ENCODE assay signal across 8 cellular contexts in the genomic region with DNA sequence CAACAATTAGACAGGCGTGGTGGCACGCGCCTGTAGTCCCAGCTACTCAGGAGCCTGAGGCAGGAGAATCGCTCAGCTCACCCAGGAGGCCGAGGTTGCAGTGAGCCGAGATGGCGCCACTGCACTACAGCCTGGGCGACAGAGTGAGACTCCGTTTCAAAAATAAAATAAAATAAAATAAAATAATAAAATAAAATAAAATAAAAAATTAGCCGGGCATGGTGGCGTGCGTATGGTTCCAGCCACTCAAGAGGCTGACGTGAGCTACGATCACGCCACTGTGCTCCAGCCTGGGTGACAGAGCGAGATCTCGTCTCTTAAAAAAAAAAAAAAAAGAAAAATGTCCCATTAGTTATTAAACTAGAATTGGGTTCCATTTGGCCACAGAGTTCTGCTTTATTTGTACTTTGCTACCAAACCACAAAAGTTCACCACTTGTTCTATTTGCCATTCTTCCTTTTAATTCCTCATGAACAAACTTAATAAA. TPM values are rescaled to one million over a fixed set of nuclear protein-coding genes. Genes with fewer than 3 reads are reported as not detected.
A peak's percentile ranks its signal among the peaks of the same experiment; 100 is the strongest.
DNase-seq lines count a peak whose midpoint lies in the region; ATAC-seq and TF ChIP-seq lines count a peak whose summit lies in the region.

No MANE protein-coding gene starts in this region.

- no peaks in the 10 kb centered on the region for H3K79me1 ChIP-seq in neuronal stem cell (ENCODE audit: low read depth, low read length)

- POLR2A ChIA-PET in CD4-positive, alpha-beta T cell (lab: Charles Lee) = interaction anchor here (0.7 to 6.2 kb wide), 16 partner anchors 9 to 654 kb away, joined by 3 to 60 read pairs (median 9); a partner anchor contains a TSS
- POLR2A ChIA-PET in RWPE1 (lab: Yijun Ruan, JAX; ENCODE audit: low non-redundant PET) = no interaction called here

- H3K4ac ChIP-seq in neuronal stem cell (ENCODE audit: low read length) = no peak overlapping the region

- CTCF ChIA-PET in CD4-positive, alpha-beta T cell (lab: Charles Lee) = interaction anchor here (1.1 to 1.7 kb wide), 8 partner anchors 9 to 45 kb away, joined by 3 to 7 read pairs (median 4); no protein-coding TSS in a partner anchor
- CTCF ChIA-PET in RWPE1 (lab: Yijun Ruan, JAX) = interaction anchor here (0.5 to 0.6 kb wide), 2 partner anchors 530 to 1228 kb away, joined by 3 read pairs; no protein-coding TSS in a partner anchor

- H3K4me3 Mint-ChIP-seq in CD4-positive, alpha-beta T cell = peak overlapping the region; percentile 96

- peaks cover 49% of the 10 kb centered on the region for H3K36me3 Mint-ChIP-seq in CD4-positive, alpha-beta T cell (ENCODE audit: low read depth)

- H2BK12ac ChIP-seq in neuronal stem cell (ENCODE audit: low read length) = no peak overlapping the region

- intact Hi-C loops in CD4-positive, alpha-beta T cell (cut with DNase I, micrococcal nuclease) = loop anchor here (1.0 to 5.0 kb wide), 4 partner anchors 33 to 36 kb away; no protein-coding TSS in a partner anchor

- H2AFZ ChIP-seq in neuronal stem cell (ENCODE audit: low read length) = peak overlapping the region; percentile 93

- H4K91ac ChIP-seq in neuronal stem cell (ENCODE audit: low read depth, low read length, poor library complexity) = no peak overlapping the region

- peak overlapping the region; percentile 93 to 100 for H3K4me3 ChIP-seq in neuronal stem cell (ENCODE audit: low read length in 2 of 2)

- H3K4me1 Mint-ChIP-seq in CD4-positive, alpha-beta T cell (ENCODE audit: low read depth) = peaks cover 61% of the 10 kb centered on the region

- no peak overlapping the region for H2BK5ac ChIP-seq in neuronal stem cell (ENCODE audit: low read length)

- H3K36me3 ChIP-seq in neuronal stem cell (replicated peaks in 1 of 2; ENCODE audit: control insufficient read depth in 2 of 2, insufficient read depth in 2 of 2, low read length in 2 of 2) = no peaks in the 10 kb centered on the region

- peak overlapping the region; percentile 95 for H3K27ac Mint-ChIP-seq in CD4-positive, alpha-beta T cell

- H2AK5ac ChIP-seq in neuronal stem cell (ENCODE audit: low read depth, low read length) = no peak overlapping the region

- no peak overlapping the region for H3K14ac ChIP-seq in neuronal stem cell (ENCODE audit: low read length)

- no peak overlapping the region for H4K8ac ChIP-seq in neuronal stem cell (ENCODE audit: low read depth, low read length)

- no peak overlapping the region for H3K23ac ChIP-seq in neuronal stem cell (ENCODE audit: low read depth, low read length, poor library complexity)

- H2BK15ac ChIP-seq in neuronal stem cell (ENCODE audit: low read length) = no peak overlapping the region

- no peak overlapping the region for H3K18ac ChIP-seq in neuronal stem cell (ENCODE audit: low read length)

- H2BK120ac ChIP-seq in neuronal stem cell (ENCODE audit: low read depth, low read length) = no peak overlapping the region

- TF ChIP-seq CTCF in CD4-positive, alpha-beta T cell (IDR thresholded peaks at IDR 0.05) = no peak
- TF ChIP-seq CTCF in RWPE1 (conservative IDR thresholded peaks at IDR 0.05; ENCODE audit: low read depth) = no peak

- no CpG with 5 or more reads among the region's 17 CpGs for WGBS in neuronal stem cell (ENCODE audit: extremely low coverage in 2 of 2, insufficient read length in 2 of 2, insufficient replicate concordance in 1 of 2), 2 donors

- no peaks in the 10 kb centered on the region for H3K27me3 Mint-ChIP-seq in CD4-positive, alpha-beta T cell

- H3K27ac ChIP-seq in CD4-positive, alpha-beta T cell (ENCODE audit: low read depth, low read length) = peak overlapping the region; percentile 97
- peak overlapping the region; percentile 88 for H3K27ac ChIP-seq in RWPE1
- no peak overlapping the region for H3K27ac ChIP-seq in neuronal stem cell (replicated peaks; ENCODE audit: low read length)

- DNase-seq in CD4-positive, alpha-beta T cell = peak in 3 of 10 experiments; percentile 29 to 47 (median 39)
- DNase-seq in RWPE1 (ENCODE audit: low spot score) (no peak), neuronal stem cell (ENCODE audit: low spot score) (no peak), NCI-H2081 (lab: John Stamatoyannopoulos, UW) (no peak), GF-D8 (lab: John Stamatoyannopoulos, UW) (no peak), HPDE6-E6E7 (ENCODE audit: extremely low spot score) (no peak), EL (no peak)
- peak; percentile 40 for DNase-seq in effector CD4-positive, alpha-beta T cell

- no peaks in the 10 kb centered on the region for H3K9me3 ChIP-seq in CD4-positive, alpha-beta T cell (ENCODE audit: control insufficient read depth, low read length)
- no peaks in the 10 kb centered on the region for H3K9me3 ChIP-seq in neuronal stem cell (replicated peaks in 1 of 2; ENCODE audit: control insufficient read depth in 2 of 2, insufficient read depth in 1 of 2, low read depth in 1 of 2, low read length in 2 of 2)

- no peaks in the 10 kb centered on the region for H3K9me3 Mint-ChIP-seq in CD4-positive, alpha-beta T cell

- H3K4me2 ChIP-seq in neuronal stem cell (ENCODE audit: insufficient read depth, low read length, poor library complexity, severe bottlenecking) = peak overlapping the region; percentile 86

- no peak overlapping the region for H3K9ac ChIP-seq in neuronal stem cell (ENCODE audit: low read depth, low read length, poor library complexity)

- H3K4me1 ChIP-seq in neuronal stem cell (ENCODE audit: control insufficient read depth in 2 of 2, insufficient read depth in 1 of 2, low read depth in 1 of 2, low read length in 2 of 2) = peaks cover 3 to 11% of the 10 kb centered on the region in 2 donors

- peak; percentile 16 for ATAC-seq in CD4-positive, alpha-beta T cell (ENCODE audit: poor library complexity)

- H3K27me3 ChIP-seq in CD4-positive, alpha-beta T cell (ENCODE audit: control insufficient read depth, insufficient read depth, low read length) = no peaks in the 10 kb centered on the region
- no peaks in the 10 kb centered on the region for H3K27me3 ChIP-seq in neuronal stem cell (ENCODE audit: control insufficient read depth in 3 of 3, insufficient read depth in 3 of 3, low read depth in 1 of 3, low read length in 3 of 3)

RNA-seq across cellular contexts. Expression of a gene that starts 1.2 kb away (rescaled TPM):
- total RNA-seq in CD4-positive, alpha-beta T cell = 100 to 1,000 TPM; 521 to 525 TPM
- polyA plus RNA-seq in neuronal stem cell (2013, experiment 1 of 2) = 13.3 TPM
- polyA plus RNA-seq in neuronal stem cell (2013, experiment 2 of 2) = 13.8 TPM

RNA-seq across cellular contexts. Expression of a gene that starts 59.7 kb away (rescaled TPM):
- total RNA-seq in CD4-positive, alpha-beta T cell = 100 to 1,000 TPM; 489 to 494 TPM
- polyA plus RNA-seq in neuronal stem cell (2013, experiment 1 of 2) = 21.1 TPM
- polyA plus RNA-seq in neuronal stem cell (2013, experiment 2 of 2) = 23.6 TPM
